12 cellular contexts compared by ENCODE assay signal in the genomic region with DNA sequence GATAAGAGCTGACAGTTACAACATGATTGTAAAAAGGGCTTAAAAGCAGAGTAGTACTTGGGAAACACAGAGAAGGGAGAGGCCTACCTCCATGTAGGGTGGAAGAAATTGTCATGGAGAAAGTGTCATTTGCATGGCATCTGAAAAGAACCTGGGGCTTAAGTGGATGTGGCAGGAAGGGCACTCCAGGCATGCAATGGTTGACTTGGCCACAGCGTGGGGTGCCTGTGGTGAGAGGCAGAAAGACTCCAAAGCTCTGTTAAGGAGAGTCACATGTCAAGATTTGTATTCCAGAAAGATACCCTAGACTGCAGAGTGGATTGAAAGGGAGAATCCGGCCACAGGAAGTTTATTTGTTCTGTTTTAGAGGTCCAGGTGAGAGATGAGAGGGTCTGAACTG. TPM values are rescaled to one million over a fixed set of nuclear protein-coding genes. Genes with fewer than 3 reads are reported as not detected.
DNase-seq lines count a peak whose midpoint lies in the region; ATAC-seq and TF ChIP-seq lines count a peak whose summit lies in the region.
"Had no signal": no experiment of that assay in that cellular context is flagged by ENCODE, and none has a peak within 500 bp of the region (broad histone marks: within the 10 kb centered on the region; RNA-seq: fewer than 3 reads in every experiment).

No MANE protein-coding gene starts in this region.

- no peak for ATAC-seq in CD4-positive, alpha-beta T cell (ENCODE audit: poor library complexity)
- ATAC-seq in GM19023 (IDR thresholded peaks at IDR 0.05; ENCODE audit: unreplicated experiment) = no peak
- ATAC-seq: natural killer cell treated with Interleukin-12 subunit alpha and Interleukin-12 subunit beta and Interleukin-15 and Interleukin-18, amount 100 ng/mL, for 72 hours had no signal

- H3K9me3 Mint-ChIP-seq in CD4-positive, alpha-beta T cell = no peaks in the 10 kb centered on the region
- H3K9me3 Mint-ChIP-seq in mesothelial cell of epicardium = no peaks in the 10 kb centered on the region
- H3K9me3 Mint-ChIP-seq: natural killer cell treated with Interleukin-12 subunit alpha and Interleukin-12 subunit beta and Interleukin-15 and Interleukin-18, amount 100 ng/mL, for 72 hours had no signal

- no peak for TF ChIP-seq CTCF in CD4-positive, alpha-beta T cell (IDR thresholded peaks at IDR 0.05)
- TF ChIP-seq CTCF in mesothelial cell of epicardium (IDR thresholded peaks at IDR 0.05; ENCODE audit: unreplicated experiment) = no peak

- no peak overlapping the region for H3K4me3 Mint-ChIP-seq in CD4-positive, alpha-beta T cell
- no peak overlapping the region for H3K4me3 Mint-ChIP-seq in mesothelial cell of epicardium
- H3K4me3 Mint-ChIP-seq: natural killer cell treated with Interleukin-12 subunit alpha and Interleukin-12 subunit beta and Interleukin-15 and Interleukin-18, amount 100 ng/mL, for 72 hours had no signal

- no peak overlapping the region for H3K9ac ChIP-seq in HUES48 (ENCODE audit: low read depth, low read length)

- peaks cover 26% of the 10 kb centered on the region for H3K36me3 ChIP-seq in HUES48 (ENCODE audit: control insufficient read depth, insufficient read depth, low read length)

- H3K4me1 ChIP-seq in HUES48 (ENCODE audit: control insufficient read depth, insufficient read depth, low read length) = peaks cover 39% of the 10 kb centered on the region

- CTCF ChIA-PET in CD4-positive, alpha-beta T cell (lab: Charles Lee) = interaction anchor here (1.2 kb wide), 1 partner anchor 23 kb away, joined by 4 read pairs; no protein-coding TSS in a partner anchor

- no peaks in the 10 kb centered on the region for H3K27me3 Mint-ChIP-seq in CD4-positive, alpha-beta T cell
- H3K27me3 Mint-ChIP-seq in mesothelial cell of epicardium (ENCODE audit: low read depth) = peaks cover 5% of the 10 kb centered on the region
- H3K27me3 Mint-ChIP-seq: natural killer cell treated with Interleukin-12 subunit alpha and Interleukin-12 subunit beta and Interleukin-15 and Interleukin-18, amount 100 ng/mL, for 72 hours had no signal

- H3K27ac Mint-ChIP-seq in CD4-positive, alpha-beta T cell = no peak overlapping the region
- no peak overlapping the region for H3K27ac Mint-ChIP-seq in mesothelial cell of epicardium
- H3K27ac Mint-ChIP-seq: natural killer cell treated with Interleukin-12 subunit alpha and Interleukin-12 subunit beta and Interleukin-15 and Interleukin-18, amount 100 ng/mL, for 72 hours had no signal

- POLR2A ChIA-PET in CD4-positive, alpha-beta T cell (lab: Charles Lee) = interaction anchor here (1.7 kb wide), 1 partner anchor 68 kb away, joined by 5 read pairs; the partner anchor contains the start of gene CETN3

- H3K9me3 ChIP-seq in HUES48 (ENCODE audit: control insufficient read depth, insufficient read depth, low read length) = no peaks in the 10 kb centered on the region
- no peaks in the 10 kb centered on the region for H3K9me3 ChIP-seq in CD4-positive, alpha-beta T cell (ENCODE audit: control insufficient read depth, low read length)

- H3K36me3 Mint-ChIP-seq in CD4-positive, alpha-beta T cell (ENCODE audit: low read depth) = peaks cover 15% of the 10 kb centered on the region
- H3K36me3 Mint-ChIP-seq in mesothelial cell of epicardium = no peaks in the 10 kb centered on the region
- H3K36me3 Mint-ChIP-seq: natural killer cell treated with Interleukin-12 subunit alpha and Interleukin-12 subunit beta and Interleukin-15 and Interleukin-18, amount 100 ng/mL, for 72 hours had no signal

- H3K27me3 ChIP-seq in HUES48 (ENCODE audit: control insufficient read depth, insufficient read depth, low read length) = no peaks in the 10 kb centered on the region
- H3K27me3 ChIP-seq in CD4-positive, alpha-beta T cell (ENCODE audit: control insufficient read depth, insufficient read depth, low read length) = no peaks in the 10 kb centered on the region

- DNase-seq in ACHN (peak; percentile 5), astrocyte of the hippocampus (ENCODE audit: low read depth, low spot score) (peak; percentile 24), iPS-NIHi11 (ENCODE audit: low spot score) (peak; percentile 43), ureter (ENCODE audit: low spot score) (no peak), mesothelial cell of epicardium (ENCODE audit: low spot score in 2 of 2, unreplicated experiment in 2 of 2) (no peak)
- no peak for DNase-seq in CD4-positive, alpha-beta T cell
- DNase-seq: GF-D8, NCI-H2171 had no signal

- intact Hi-C loops in CD4-positive, alpha-beta T cell (cut with DNase I, micrococcal nuclease) = loop anchor here in 1 of 2 experiments (5.0 kb wide), 1 partner anchor 900 kb away; no protein-coding TSS in a partner anchor

- H3K4me1 Mint-ChIP-seq in CD4-positive, alpha-beta T cell (ENCODE audit: low read depth) = peaks cover 28% of the 10 kb centered on the region
- peaks cover 18% of the 10 kb centered on the region for H3K4me1 Mint-ChIP-seq in mesothelial cell of epicardium

- H3K4me3 ChIP-seq in HUES48 (ENCODE audit: low read depth, low read length) = peak overlapping the region; percentile 81

- peak overlapping the region; percentile 93 for H3K27ac ChIP-seq in HUES48 (ENCODE audit: low read depth, low read length)
- no peak overlapping the region for H3K27ac ChIP-seq in CD4-positive, alpha-beta T cell (ENCODE audit: low read depth, low read length)
- H3K27ac ChIP-seq: RWPE1 had no signal

- in situ Hi-C loops in ACHN (cut with HindIII; ENCODE audit: low pct_ligation_motif_present, low pct_unique_long_range_greater_than_20kb, low sequenced_read_pairs) = no loop called here

RNA-seq across cellular contexts. Expression of gene POLR3G, which starts 2.4 kb away (rescaled TPM):
- 1 to 10 TPM in 1 of 2 experiments, under 1 TPM in 1; 0.80 to 2.3 TPM for total RNA-seq in CD4-positive, alpha-beta T cell
- total RNA-seq in ureter = 2.1 TPM
- total RNA-seq in mesothelial cell of epicardium = 1.6 to 2.1 TPM (median 1.7 TPM) in 3 replicates

RNA-seq across cellular contexts. Expression of gene MBLAC2, which starts 2.5 kb away (rescaled TPM):
- total RNA-seq in CD4-positive, alpha-beta T cell = 1 to 10 TPM; 3.9 to 4.1 TPM
- 7.8 TPM for total RNA-seq in ureter
- 5.0 to 5.2 TPM (median 5.1 TPM) in 3 replicates for total RNA-seq in mesothelial cell of epicardium

RNA-seq across cellular contexts. Expression of gene LYSMD3, which starts 52.3 kb away (rescaled TPM):
- 10 to 100 TPM; 27.6 to 32.8 TPM for total RNA-seq in CD4-positive, alpha-beta T cell
- 15.1 TPM for total RNA-seq in ureter
- 14.5 to 16.8 TPM (median 14.8 TPM) in 3 replicates for total RNA-seq in mesothelial cell of epicardium

Comparison
In these comparisons a context has a peak if more than half of its experiments do, and no peak if none do; other contexts are left out.
1. DNase-seq: peak in ACHN (single experiment), astrocyte of the hippocampus (single experiment) and iPS-NIHi11 (single experiment); none in CD4-positive, alpha-beta T cell (0 of 10), ureter (single experiment) and mesothelial cell of epicardium (0 of 2).